24 cellular contexts compared by ENCODE assay signal in the genomic region with DNA sequence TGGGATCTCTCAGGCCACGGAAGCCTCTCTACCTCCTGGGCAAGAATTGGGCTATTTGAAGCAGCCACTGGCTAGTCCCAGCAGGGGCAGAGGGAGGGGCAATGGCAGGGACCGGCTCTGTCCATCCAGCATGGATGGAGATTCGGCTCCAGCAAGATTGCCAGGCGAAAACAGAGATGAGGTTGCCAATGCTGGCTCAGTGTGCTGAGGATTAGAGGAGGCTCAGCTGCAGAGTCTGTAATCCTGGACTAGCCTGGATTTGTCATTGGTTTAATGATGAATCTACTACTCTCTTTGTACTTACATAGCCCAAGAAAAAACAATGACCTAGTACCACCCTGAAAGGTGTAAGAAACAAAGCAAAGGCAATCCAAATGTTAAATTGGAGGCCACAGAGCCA.
DNase-seq lines count a peak whose midpoint lies in the region; ATAC-seq and TF ChIP-seq lines count a peak whose summit lies in the region.
"Had no signal": no experiment of that assay in that cellular context is flagged by ENCODE, and none has a peak within 500 bp of the region (broad histone marks: within the 10 kb centered on the region; RNA-seq: fewer than 3 reads in every experiment).

No MANE protein-coding gene starts in this region.

- WGBS in heart left ventricle, 4 donors, result 48 to 70% (median 59%) methylated on average over 4 of the region's 4 CpGs

- peak overlapping the region; percentile 33 to 96 (median 82) for H3K27ac ChIP-seq in heart left ventricle
- peak overlapping the region; percentile 67 for H3K27ac ChIP-seq in colonic mucosa
- H3K27ac ChIP-seq in muscle layer of duodenum (ENCODE audit: low read length), result peak overlapping the region; percentile 52
- H3K27ac ChIP-seq in thoracic aorta, result peak overlapping the region; percentile 24 to 78
- H3K27ac ChIP-seq: spleen had no signal

- no peak overlapping the region for H3K9ac ChIP-seq in colonic mucosa (ENCODE audit: low read depth in 2 of 2, low read length in 2 of 2)

- no peak for TF ChIP-seq POLR2A in heart left ventricle (IDR thresholded peaks at IDR 0.05)

- ATAC-seq in heart left ventricle (no peak), Right ventricle myocardium inferior (no peak), thoracic aorta (ENCODE audit: insufficient number of reproducible peaks, low FRiP score, low read depth) (no peak), GM19455 (IDR thresholded peaks at IDR 0.05; ENCODE audit: unreplicated experiment) (no peak)
- ATAC-seq: activated T-helper 17 cell treated with anti-CD3 and anti-CD28 coated beads, Interleukin-2, amount 50 U/mL, for 72 hours had no signal

- no peak for TF ChIP-seq CTCF in heart left ventricle (IDR thresholded peaks at IDR 0.05)
- no peak for TF ChIP-seq CTCF in colonic mucosa (IDR thresholded peaks at IDR 0.05)
- TF ChIP-seq CTCF in thoracic aorta (IDR thresholded peaks at IDR 0.05), result no peak

- DNase-seq in heart left ventricle (no peak), Right ventricle myocardium inferior (ENCODE audit: missing footprints) (no peak), colonic mucosa (no peak), thoracic aorta (ENCODE audit: low spot score) (no peak), iPS-NIHi11 (ENCODE audit: low spot score) (no peak), NCI-H1930 (lab: John Stamatoyannopoulos, UW) (no peak)
- DNase-seq: activated CD4-positive, alpha-beta T cell treated with anti-CD3 and anti-CD28 coated beads, Interleukin-2, amount 10 ng/mL, durations not matched to agents 7 days and 5 days; AML-193; CD8-positive, alpha-beta memory T cell; DMS79; effector CD8-positive, alpha-beta T cell; KG1; MV-4-11; NCI-H2171; NCI-H69; SHP77; spleen; stimulated activated CD4-positive, alpha-beta T cell treated with anti-CD3 and anti-CD28 coated beads, Interleukin-4, amount 100 ng/mL, for 24 hours; stimulated activated naive CD4-positive, alpha-beta T cell treated with Interleukin-2 at 50 U/mL for 16 hours; T-helper 1 cell had no signal

- no peaks in the 10 kb centered on the region for H3K36me3 ChIP-seq in heart left ventricle
- no peaks in the 10 kb centered on the region for H3K36me3 ChIP-seq in colonic mucosa
- H3K36me3 ChIP-seq in muscle layer of duodenum (ENCODE audit: control insufficient read depth in 1 of 2, insufficient read depth in 2 of 2, low read length in 2 of 2), result no peaks in the 10 kb centered on the region
- H3K36me3 ChIP-seq in thoracic aorta, result no peaks in the 10 kb centered on the region
- H3K36me3 ChIP-seq: spleen, tibial nerve had no signal

- intact Hi-C loops in heart left ventricle (cut with DNase I), result loop anchor here in 1 of 10 donors (5.0 kb wide), 1 partner anchor 113 kb away; a partner anchor contains a TSS
- intact Hi-C loops in Right ventricle myocardium inferior (cut with DNase I), result loop anchor here (5.0 kb wide), 1 partner anchor 113 kb away; a partner anchor contains a TSS
- intact Hi-C loops in colonic mucosa (cut with DNase I), result no loop called here

- H3K9me3 ChIP-seq in heart left ventricle, result no peaks in the 10 kb centered on the region
- no peaks in the 10 kb centered on the region for H3K9me3 ChIP-seq in colonic mucosa
- no peaks in the 10 kb centered on the region for H3K9me3 ChIP-seq in muscle layer of duodenum (ENCODE audit: control insufficient read depth in 1 of 2, low read length in 2 of 2)
- H3K9me3 ChIP-seq in thoracic aorta, result no peaks in the 10 kb centered on the region
- H3K9me3 ChIP-seq: spleen, tibial nerve had no signal

- H3K4me3 ChIP-seq in heart left ventricle (no peak overlapping the region), colonic mucosa (no peak overlapping the region), muscle layer of duodenum (ENCODE audit: low read depth in 1 of 2, low read length in 2 of 2) (no peak overlapping the region), thoracic aorta (no peak overlapping the region)
- H3K4me3 ChIP-seq: spleen, tibial nerve had no signal

- H3K27me3 ChIP-seq in heart left ventricle (no peaks in the 10 kb centered on the region), colonic mucosa (no peaks in the 10 kb centered on the region), muscle layer of duodenum (ENCODE audit: low read depth, low read length) (no peaks in the 10 kb centered on the region), thoracic aorta (replicated peaks; ENCODE audit: insufficient read depth) (no peaks in the 10 kb centered on the region)

- H3K4me1 ChIP-seq in heart left ventricle, result peaks cover 11 to 92% (median 56%) of the 10 kb centered on the region in 12 donors
- H3K4me1 ChIP-seq in colonic mucosa, result no peaks in the 10 kb centered on the region
- no peaks in the 10 kb centered on the region for H3K4me1 ChIP-seq in muscle layer of duodenum (ENCODE audit: control insufficient read depth in 1 of 2, insufficient read depth in 2 of 2, low read length in 2 of 2)
- peaks cover 4 to 26% of the 10 kb centered on the region in 2 donors for H3K4me1 ChIP-seq in thoracic aorta (ENCODE audit: control insufficient read depth in 1 of 2, low read depth in 2 of 2)
- H3K4me1 ChIP-seq: spleen had no signal
